Comparison of ENCODE assay signal across 7 cellular contexts in the genomic region with DNA sequence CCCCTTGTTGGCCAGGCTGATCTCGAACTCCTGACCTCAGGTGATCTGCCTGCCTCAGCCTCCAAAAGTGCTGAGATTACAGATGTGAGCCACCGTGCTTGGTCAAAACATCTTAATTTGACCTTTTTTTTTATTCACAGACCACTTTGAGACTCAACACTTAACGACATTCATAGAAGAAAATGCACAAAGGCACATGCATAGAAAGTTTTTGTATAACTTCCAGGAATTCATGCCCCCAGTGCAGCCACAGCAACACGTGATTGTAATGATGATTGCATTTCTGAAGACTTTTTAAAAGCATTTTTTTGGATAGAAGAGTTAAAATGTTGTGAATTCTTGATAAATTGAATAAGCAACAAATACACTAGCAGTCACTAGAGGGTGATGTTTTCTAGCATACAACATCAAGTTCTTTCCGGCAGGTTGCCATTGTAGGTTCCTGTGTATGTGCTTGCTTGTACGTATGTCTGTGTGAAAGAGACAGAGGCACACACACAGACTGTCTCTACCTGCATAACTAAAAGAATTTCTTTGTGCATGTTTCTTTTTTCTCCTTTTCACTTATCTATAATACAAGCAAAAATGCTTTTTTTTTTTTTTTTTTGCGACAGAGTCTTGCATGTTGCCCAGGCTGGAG.
DNase-seq lines count a peak whose midpoint lies in the region; ATAC-seq, FAIRE-seq and TF ChIP-seq lines count a peak whose summit lies in the region.
"Not testable (repeated sequence)": the region's sequence is repeated elsewhere in the genome, so short reads cannot be mapped to it uniquely, and the experiment has no call there.

No MANE protein-coding gene starts in this region.

- ATAC-seq in DND-41 (ENCODE audit: insufficient read depth, low read depth) = peak; percentile 71; the same call in 2 of the 3 replicates
- ATAC-seq in activated naive CD8-positive, alpha-beta T cell treated with anti-CD3 and anti-CD28 coated beads, Interleukin-2, amount 10 ng/mL, durations not matched to agents 7 days and 5 days (ENCODE audit: low read depth) = peak; percentile 76
- peak; percentile 47 for ATAC-seq in left ventricle myocardium superior
- ATAC-seq in pancreas = peak; percentile 69 to 80 (median 72)

- not testable (repeated sequence) for H3K9me2 ChIP-seq in SK-N-SH

- not testable (repeated sequence) for FAIRE-seq in pancreas (lab: Jason Lieb, UNC)

- WGBS in SK-N-SH (ENCODE audit: low lambda C conversion rate) = 66% methylated on average over 7 of the region's 7 CpGs
- WGBS in pancreas, 2 donors = 54 to 63% methylated on average over 7 of the region's 7 CpGs

- TF ChIP-seq RAD21 in SK-N-SH (IDR thresholded peaks at IDR 0.05; ENCODE audit: low read length) = peak; percentile 36; the same call in 1 of the 2 replicates

- not testable (repeated sequence) for H3K36me3 Mint-ChIP-seq in activated naive CD8-positive, alpha-beta T cell treated with anti-CD3 and anti-CD28 coated beads, Interleukin-2, amount 10 ng/mL, durations not matched to agents 7 days and 5 days; endothelial cell (ENCODE audit: low read depth, unreplicated experiment)

- H3K9me3 Mint-ChIP-seq in activated naive CD8-positive, alpha-beta T cell treated with anti-CD3 and anti-CD28 coated beads, Interleukin-2, amount 10 ng/mL, durations not matched to agents 7 days and 5 days; endothelial cell (ENCODE audit: unreplicated experiment): not testable (repeated sequence)

- TF ChIP-seq CTCF in DND-41 (IDR thresholded peaks at IDR 0.05; ENCODE audit: borderline replicate concordance, extremely low read depth, low read length, poor library complexity, severe bottlenecking) (peak; percentile 29), SK-N-SH (IDR thresholded peaks at IDR 0.05) (peak; percentile 52), endothelial cell (IDR thresholded peaks at IDR 0.05; ENCODE audit: unreplicated experiment) (peak; percentile 18)
- not testable (repeated sequence) for TF ChIP-seq CTCF in pancreas (IDR thresholded peaks at IDR 0.05)

- not testable (repeated sequence) for H3K4me1 ChIP-seq in DND-41 (ENCODE audit: insufficient read depth, low read length)
- H3K4me1 ChIP-seq in SK-N-SH (ENCODE audit: control insufficient read depth in 1 of 2, insufficient read depth in 2 of 2, low read depth in 1 of 2, low read length in 1 of 2) (peaks cover 10 to 28% of the 10 kb centered on the region in 2 experiments), pancreas (peaks cover 0 to 15% (median 4%) of the 10 kb centered on the region in 3 donors)

- CTCF ChIA-PET in SK-N-SH (lab: Yijun Ruan, JAX) = interaction anchor here (0.7 to 6.1 kb wide), 3 partner anchors 10 to 38 kb away, joined by 3 to 60 read pairs (median 3); no protein-coding TSS in a partner anchor

- H3K27me3 Mint-ChIP-seq in activated naive CD8-positive, alpha-beta T cell treated with anti-CD3 and anti-CD28 coated beads, Interleukin-2, amount 10 ng/mL, durations not matched to agents 7 days and 5 days; endothelial cell (ENCODE audit: unreplicated experiment): not testable (repeated sequence)

- not testable (repeated sequence) for H2AFZ ChIP-seq in DND-41 (ENCODE audit: low read depth, low read length); SK-N-SH (ENCODE audit: low read depth)

- not testable (repeated sequence) for H3K9ac ChIP-seq in DND-41 (ENCODE audit: low read depth, low read length); SK-N-SH

- H3F3A ChIP-seq in SK-N-SH (replicated peaks; ENCODE audit: insufficient read depth) = peaks cover 36% of the 10 kb centered on the region

- peaks cover 16% of the 10 kb centered on the region for H4K20me1 ChIP-seq in DND-41 (ENCODE audit: insufficient read depth, low read length)
- H4K20me1 ChIP-seq in SK-N-SH (ENCODE audit: insufficient read depth) = not testable (repeated sequence)

- peaks cover 27% of the 10 kb centered on the region for H3K4me1 Mint-ChIP-seq in activated naive CD8-positive, alpha-beta T cell treated with anti-CD3 and anti-CD28 coated beads, Interleukin-2, amount 10 ng/mL, durations not matched to agents 7 days and 5 days
- H3K4me1 Mint-ChIP-seq in endothelial cell (ENCODE audit: unreplicated experiment) = peaks cover 38% of the 10 kb centered on the region

- not testable (repeated sequence) for H3K4me2 ChIP-seq in DND-41 (ENCODE audit: insufficient read depth, low read length); SK-N-SH

- H3K79me2 ChIP-seq in DND-41 (ENCODE audit: insufficient read depth, low read length) = not testable (repeated sequence)
- H3K79me2 ChIP-seq in SK-N-SH (ENCODE audit: insufficient read depth) = peaks cover 53% of the 10 kb centered on the region

- not testable (repeated sequence) for H3K36me3 ChIP-seq in DND-41 (ENCODE audit: insufficient read depth, low read length); SK-N-SH (replicated peaks in 1 of 2; ENCODE audit: control insufficient read depth in 1 of 2, insufficient read depth in 2 of 2, low read length in 1 of 2); pancreas

- intact Hi-C loops in left ventricle myocardium superior (cut with micrococcal nuclease); pancreas (cut with DNase I): not testable (repeated sequence)

- DNase-seq in DND-41 = peak; percentile 17
- DNase-seq in MV-4-11 (lab: John Stamatoyannopoulos, UW) = peak; percentile 26
- not testable (repeated sequence) for DNase-seq in SK-N-SH; activated naive CD8-positive, alpha-beta T cell treated with anti-CD3 and anti-CD28 coated beads, Interleukin-2, amount 10 ng/mL, durations not matched to agents 7 days and 5 days; endothelial cell (ENCODE audit: low spot score); left ventricle myocardium superior; pancreas

- H3K27me3 ChIP-seq in DND-41 (ENCODE audit: insufficient read depth, low read length, poor library complexity); SK-N-SH (ENCODE audit: insufficient read depth); pancreas: not testable (repeated sequence)

- not testable (repeated sequence) for H3K27ac Mint-ChIP-seq in activated naive CD8-positive, alpha-beta T cell treated with anti-CD3 and anti-CD28 coated beads, Interleukin-2, amount 10 ng/mL, durations not matched to agents 7 days and 5 days; endothelial cell (ENCODE audit: unreplicated experiment)

- not testable (repeated sequence) for H3K4me3 ChIP-seq in DND-41 (ENCODE audit: low read depth in 1 of 2, low read length in 2 of 2); SK-N-SH (ENCODE audit: low read depth in 2 of 2, low read length in 1 of 2); pancreas

- TF ChIP-seq EP300 in SK-N-SH (IDR thresholded peaks at IDR 0.05; ENCODE audit: borderline replicate concordance in 1 of 2, low read depth in 1 of 2, low read length in 1 of 2) = not testable (repeated sequence)

- not testable (repeated sequence) for H3K27ac ChIP-seq in DND-41 (ENCODE audit: low read length); pancreas
- peak overlapping the region in 1 of 2 experiments; percentile 99; a peak in 2 of 4 replicates for H3K27ac ChIP-seq in SK-N-SH (ENCODE audit: low read depth in 2 of 2, low read length in 1 of 2)

- POLR2A ChIA-PET in SK-N-SH (lab: Yijun Ruan, JAX); activated naive CD8-positive, alpha-beta T cell treated with anti-CD3 and anti-CD28 coated beads, Interleukin-2, amount 10 ng/mL, durations not matched to agents 7 days and 5 days (lab: Charles Lee): not testable (repeated sequence)

- not testable (repeated sequence) for H3K4me3 Mint-ChIP-seq in activated naive CD8-positive, alpha-beta T cell treated with anti-CD3 and anti-CD28 coated beads, Interleukin-2, amount 10 ng/mL, durations not matched to agents 7 days and 5 days; endothelial cell (ENCODE audit: unreplicated experiment)

- not testable (repeated sequence) for H3K9me3 ChIP-seq in DND-41 (ENCODE audit: insufficient read depth, low read length, severe bottlenecking); SK-N-SH; pancreas

TF ChIP-seq in SK-N-SH, 30 proteins besides CTCF, POLR2A, EP300 and RAD21:
- 0 out of 2 replicates have a peak, but pooled peaks have one; percentile 23 for TF ChIP-seq SMC3 (IDR thresholded peaks at IDR 0.05; ENCODE audit: low read depth, low read length)
TF ChIP-seq in SK-N-SH: peak in this region for 1; not testable (repeated sequence) for 29.
